ENCODE assay signal across 17 cellular contexts in the genomic region with DNA sequence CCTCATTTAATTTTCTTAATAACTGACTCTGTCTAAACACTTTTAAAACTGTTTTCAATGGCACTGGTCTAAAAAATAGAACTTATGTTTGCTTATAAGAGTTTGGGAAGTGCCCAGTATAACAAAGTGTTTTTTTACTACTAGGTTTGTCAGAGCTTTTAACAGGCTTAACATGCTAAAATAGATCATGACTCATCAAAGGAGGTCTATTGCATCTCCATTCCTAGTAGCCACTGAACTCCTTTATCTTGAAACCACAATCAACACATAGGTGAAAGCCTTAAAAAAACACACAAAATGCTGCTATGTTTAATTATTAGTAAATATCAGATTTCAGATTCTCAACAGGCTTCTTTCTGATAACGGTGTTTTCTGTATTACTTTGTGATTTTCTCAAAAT.
A peak's percentile ranks its signal among the peaks of the same experiment; 100 is the strongest.
DNase-seq lines count a peak whose midpoint lies in the region; ATAC-seq and TF ChIP-seq lines count a peak whose summit lies in the region.
"Had no signal": no experiment of that assay in that cellular context is flagged by ENCODE, and none has a peak within 500 bp of the region (broad histone marks: within the 10 kb centered on the region; RNA-seq: fewer than 3 reads in every experiment).

No MANE protein-coding gene starts in this region.

- H3K36me3 Mint-ChIP-seq in Caco-2 (ENCODE audit: insufficient read depth, unreplicated experiment) = no peaks in the 10 kb centered on the region
- H3K36me3 Mint-ChIP-seq: IgD-negative memory B cell had no signal

- POLR2A ChIA-PET in AG04449 (lab: Yijun Ruan, JAX) (interaction anchor here (0.6 kb wide), 1 partner anchor 96 kb away, joined by 3 read pairs; no protein-coding TSS in a partner anchor), Caco-2 (lab: Charles Lee) (no interaction called here)

- no peak overlapping the region for H2AFZ ChIP-seq in hepatocyte

- ATAC-seq in right lobe of liver = no peak
- ATAC-seq: activated CD8-positive, alpha-beta T cell treated with anti-CD3 and anti-CD28 coated beads for 36 hours; heart right ventricle; pancreas had no signal

- WGBS in hepatocyte (ENCODE audit: low lambda C conversion rate, missing lambda C conversion rate) = 45% methylated on average over 1 of the region's 1 CpG
- 59% methylated on average over 1 of the region's 1 CpG for WGBS in right lobe of liver (ENCODE audit: insufficient coverage, low coverage, low lambda C conversion rate, missing lambda C conversion rate)

- H3K9me3 ChIP-seq in HUES6 (ENCODE audit: control insufficient read depth, insufficient read depth, low read depth, low read length) = peaks cover 8% of the 10 kb centered on the region; the same call in 1 of the 2 replicates
- no peaks in the 10 kb centered on the region for H3K9me3 ChIP-seq in hepatocyte (ENCODE audit: low read depth)
- H3K9me3 ChIP-seq in right lobe of liver = no peaks in the 10 kb centered on the region
- H3K9me3 ChIP-seq in Caco-2 = no peaks in the 10 kb centered on the region
- H3K9me3 ChIP-seq: heart right ventricle, pancreas had no signal

- H3K27ac ChIP-seq in HUES6 (ENCODE audit: low read depth, low read length) (0 out of 2 replicates have a peak overlapping the region, but pooled peaks have one; percentile 20), hepatocyte (no peak overlapping the region), right lobe of liver (no peak overlapping the region), dorsolateral prefrontal cortex (no peak overlapping the region)
- H3K27ac ChIP-seq: heart right ventricle, pancreas had no signal

- H3K36me3 ChIP-seq in HUES6 (ENCODE audit: control insufficient read depth, insufficient read depth, low read length) = no peaks in the 10 kb centered on the region
- no peaks in the 10 kb centered on the region for H3K36me3 ChIP-seq in hepatocyte (replicated peaks; ENCODE audit: insufficient read depth, low read depth)
- no peaks in the 10 kb centered on the region for H3K36me3 ChIP-seq in right lobe of liver
- no peaks in the 10 kb centered on the region for H3K36me3 ChIP-seq in Caco-2 (ENCODE audit: control insufficient read depth, insufficient read depth, low read length)
- H3K36me3 ChIP-seq: BE2C, heart right ventricle, pancreas had no signal

- H3K4me2 ChIP-seq in hepatocyte = no peak overlapping the region

- TF ChIP-seq CTCF in AG04449 (IDR thresholded peaks at IDR 0.05; ENCODE audit: insufficient read depth, low read length, missing control alignments) (no peak), astrocyte of the cerebellum (IDR thresholded peaks at IDR 0.05; ENCODE audit: low read depth, low read length, missing control alignments) (no peak), hepatocyte (IDR thresholded peaks at IDR 0.05; ENCODE audit: poor library complexity) (no peak), right lobe of liver (IDR thresholded peaks at IDR 0.05) (no peak), Caco-2 (IDR thresholded peaks at IDR 0.05; ENCODE audit: insufficient read depth in 1 of 2, low read depth in 1 of 2, low read length in 1 of 2, severe bottlenecking in 1 of 2, unreplicated experiment in 1 of 2) (no peak), dorsolateral prefrontal cortex (IDR thresholded peaks at IDR 0.05 in 54 of 56, conservative IDR thresholded peaks at IDR 0.05 in 2 of 56; ENCODE audit: low read depth in 1 of 56, partially characterized antibody in 56 of 56) (no peak)

- no peaks in the 10 kb centered on the region for H3K27me3 Mint-ChIP-seq in Caco-2 (ENCODE audit: insufficient read depth, unreplicated experiment)
- H3K27me3 Mint-ChIP-seq: activated CD8-positive, alpha-beta T cell treated with anti-CD3 and anti-CD28 coated beads for 36 hours; dendritic cell treated with granulocyte-macrophage colony-stimulating factor and Interleukin-4, amounts not matched to agents 40 ng/mL and 50 ng/mL, for 4 days; IgD-negative memory B cell had no signal

- no peaks in the 10 kb centered on the region for H3K9me3 Mint-ChIP-seq in Caco-2 (ENCODE audit: unreplicated experiment)
- H3K9me3 Mint-ChIP-seq: activated CD8-positive, alpha-beta T cell treated with anti-CD3 and anti-CD28 coated beads for 36 hours; dendritic cell treated with granulocyte-macrophage colony-stimulating factor and Interleukin-4, amounts not matched to agents 40 ng/mL and 50 ng/mL, for 4 days had no signal

- no TSS peak for BruUV-seq in Caco-2 (replicated peaks; lab: Mats Ljungman, UMichigan)

- H3K4me3 ChIP-seq in AG04449 (ENCODE audit: low read depth, low read length) (no peak overlapping the region), HUES6 (ENCODE audit: low read depth, low read length) (no peak overlapping the region), astrocyte of the cerebellum (ENCODE audit: low read depth, low read length) (no peak overlapping the region), hepatocyte (no peak overlapping the region), right lobe of liver (no peak overlapping the region), Caco-2 (ENCODE audit: low read depth, low read length) (no peak overlapping the region), dorsolateral prefrontal cortex (no peak overlapping the region)
- H3K4me3 ChIP-seq: heart right ventricle, lung, pancreas had no signal

- H3K27me3 ChIP-seq in HUES6 (ENCODE audit: control insufficient read depth, insufficient read depth, low read length) (no peaks in the 10 kb centered on the region), hepatocyte (no peaks in the 10 kb centered on the region), right lobe of liver (no peaks in the 10 kb centered on the region), Caco-2 (replicated peaks; ENCODE audit: control insufficient read depth, insufficient read depth, low read length) (no peaks in the 10 kb centered on the region), dorsolateral prefrontal cortex (no peaks in the 10 kb centered on the region)
- H3K27me3 ChIP-seq: BE2C, heart right ventricle, pancreas had no signal

- CTCF ChIA-PET in AG04449 (lab: Yijun Ruan, JAX) (no interaction called here), Caco-2 (lab: Charles Lee) (no interaction called here)

- H3K9me2 ChIP-seq in hepatocyte (replicated peaks; ENCODE audit: insufficient read depth) = no peaks in the 10 kb centered on the region

- no peaks in the 10 kb centered on the region for H4K20me1 ChIP-seq in hepatocyte (ENCODE audit: insufficient read depth, poor library complexity, severe bottlenecking)

- H3K4me1 ChIP-seq in HUES6 (ENCODE audit: control insufficient read depth, insufficient read depth, low read length) = peaks cover 34% of the 10 kb centered on the region
- no peaks in the 10 kb centered on the region for H3K4me1 ChIP-seq in hepatocyte (ENCODE audit: insufficient read depth)
- H3K4me1 ChIP-seq in right lobe of liver = no peaks in the 10 kb centered on the region
- no peaks in the 10 kb centered on the region for H3K4me1 ChIP-seq in Caco-2
- H3K4me1 ChIP-seq: BE2C, heart right ventricle, pancreas had no signal

- no peak for TF ChIP-seq POLR2A in right lobe of liver (IDR thresholded peaks at IDR 0.05)

- in situ Hi-C loops in astrocyte of the cerebellum (cut with HindIII; ENCODE audit: low sequenced_read_pairs) = no loop called here

- H3K27ac Mint-ChIP-seq in Caco-2 (ENCODE audit: unreplicated experiment) = no peak overlapping the region
- H3K27ac Mint-ChIP-seq: activated CD8-positive, alpha-beta T cell treated with anti-CD3 and anti-CD28 coated beads for 36 hours; activated naive CD4-positive, alpha-beta T cell treated with anti-CD3 and anti-CD28 coated beads for 36 hours; dendritic cell treated with granulocyte-macrophage colony-stimulating factor and Interleukin-4, amounts not matched to agents 40 ng/mL and 50 ng/mL, for 4 days; IgD-negative memory B cell had no signal

- intact Hi-C loops in right lobe of liver (cut with DNase I) = no loop called here
- intact Hi-C loops in Caco-2 (cut with micrococcal nuclease; ENCODE audit: unreplicated experiment) = no loop called here
- intact Hi-C loops in dorsolateral prefrontal cortex (cut with DNase I) = no loop called here

- DNase-seq in AG04449 (ENCODE audit: low read depth, low spot score) (peak; percentile 19), astrocyte of the cerebellum (ENCODE audit: low read depth) (peak; percentile 65), hepatocyte (ENCODE audit: low spot score) (peak; percentile 8), right lobe of liver (no peak), germinal center (ENCODE audit: low spot score) (no peak), Caco-2 (no peak), dorsolateral prefrontal cortex (no peak)
- DNase-seq: activated CD8-positive, alpha-beta T cell treated with anti-CD3 and anti-CD28 coated beads for 36 hours; activated naive CD4-positive, alpha-beta T cell treated with anti-CD3 and anti-CD28 coated beads for 36 hours; BE2C; heart right ventricle; NCI-H2029 treated with DMSO at 0.1 percent for 48 hours; pancreas had no signal

- H3K4me1 Mint-ChIP-seq in Caco-2 (ENCODE audit: low read depth, unreplicated experiment) = no peaks in the 10 kb centered on the region
- H3K4me1 Mint-ChIP-seq: IgD-negative memory B cell had no signal

- H3K4me3 Mint-ChIP-seq in Caco-2 (ENCODE audit: unreplicated experiment) = no peak overlapping the region
- H3K4me3 Mint-ChIP-seq: activated CD8-positive, alpha-beta T cell treated with anti-CD3 and anti-CD28 coated beads for 36 hours; activated naive CD4-positive, alpha-beta T cell treated with anti-CD3 and anti-CD28 coated beads for 36 hours; dendritic cell treated with granulocyte-macrophage colony-stimulating factor and Interleukin-4, amounts not matched to agents 40 ng/mL and 50 ng/mL, for 4 days; IgD-negative memory B cell had no signal

- no peaks in the 10 kb centered on the region for H3K79me2 ChIP-seq in hepatocyte

- no peak overlapping the region for H3K9ac ChIP-seq in HUES6 (ENCODE audit: low read length)

Comparison
In these comparisons a context has a peak if more than half of its experiments do, and no peak if none do; other contexts are left out.
1. DNase-seq: peak in AG04449 (single experiment), astrocyte of the cerebellum (single experiment) and hepatocyte (single experiment); none in right lobe of liver (0 of 3), germinal center (single experiment), Caco-2 (0 of 2) and dorsolateral prefrontal cortex (0 of 10).